1 cellular context compared by ENCODE assay signal in the genomic region with DNA sequence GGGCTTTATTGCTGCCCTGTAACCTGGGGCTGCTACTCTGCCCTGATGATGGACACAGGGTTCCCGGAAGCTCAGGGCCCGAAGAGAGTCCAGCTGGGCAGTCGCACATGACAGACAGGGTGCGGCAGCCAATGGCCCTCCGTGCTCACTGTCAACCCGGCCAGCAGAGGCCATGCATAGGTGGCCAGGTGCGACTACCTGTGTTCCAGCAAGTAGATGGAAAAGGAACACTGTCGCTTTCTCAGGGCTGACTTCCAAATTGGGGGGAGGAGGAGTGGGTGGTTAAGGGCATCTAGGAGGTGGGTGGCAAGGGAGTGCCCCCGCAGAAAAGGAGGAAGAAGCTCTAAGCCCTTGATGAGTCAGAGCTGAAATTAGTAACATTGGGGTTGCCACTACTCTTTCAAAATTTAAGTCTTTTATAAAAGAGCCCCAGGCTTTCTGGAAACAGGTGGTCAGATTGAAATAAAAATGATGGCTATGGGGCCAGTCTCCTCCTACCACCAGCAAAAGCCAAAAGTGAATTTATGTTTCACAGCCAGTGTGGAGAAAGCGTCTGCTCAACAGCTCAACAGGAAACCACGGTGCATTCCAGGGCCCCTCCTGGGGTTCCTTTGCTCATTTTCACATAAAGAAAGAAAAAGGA.
TF ChIP-seq lines count a peak whose summit lies in the region.

No MANE protein-coding gene starts in this region.

TF ChIP-seq in Ishikawa, 13 proteins besides CTCF, POLR2A, EP300 and RAD21 (continued from another document):
- TF ChIP-seq REST (IDR thresholded peaks at IDR 0.05; ENCODE audit: low read depth) (no peak), ZBTB7A (IDR thresholded peaks at IDR 0.05; ENCODE audit: low read depth) (no peak)
